14 cellular contexts compared by ENCODE assay signal in genomic region chr2:234420406-234420805, GRCh38.
A peak's percentile ranks its signal among the peaks of the same experiment; 100 is the strongest.
DNase-seq lines count a peak whose midpoint lies in the region; TF ChIP-seq lines count a peak whose summit lies in the region.
"Had no signal": no experiment of that assay in that cellular context is flagged by ENCODE, and none has a peak within 500 bp of the region (broad histone marks: within the 10 kb centered on the region; RNA-seq: fewer than 3 reads in every experiment).

No MANE protein-coding gene starts in this region.

- no peak overlapping the region for H3K4me3 Mint-ChIP-seq in activated naive CD4-positive, alpha-beta T cell treated with anti-CD3 and anti-CD28 coated beads, Interleukin-2, amount 10 ng/mL, durations not matched to agents 7 days and 5 days
- H3K4me3 Mint-ChIP-seq in endodermal cell, result no peak overlapping the region
- H3K4me3 Mint-ChIP-seq in progenitor cell of endocrine pancreas (ENCODE audit: low read depth), result no peak overlapping the region
- H3K4me3 Mint-ChIP-seq: activated T-helper 1 cell treated with anti-CD3 and anti-CD28 coated beads, Interleukin-12 subunit alpha, Interleukin-12 subunit beta, Interleukin-2, Interleukin-4 antibody, amounts not matched to agents 30 ng/mL and 10 ng/mL and 1 ng/mL, durations not matched to agents 14 hours and 24 hours and 36 hours had no signal

- no peaks in the 10 kb centered on the region for H3K27me3 Mint-ChIP-seq in activated naive CD4-positive, alpha-beta T cell treated with anti-CD3 and anti-CD28 coated beads, Interleukin-2, amount 10 ng/mL, durations not matched to agents 7 days and 5 days
- H3K27me3 Mint-ChIP-seq in endodermal cell (ENCODE audit: insufficient read depth) (peaks cover 9% of the 10 kb centered on the region), progenitor cell of endocrine pancreas (no peaks in the 10 kb centered on the region)

- H3K9ac ChIP-seq in endodermal cell (ENCODE audit: extremely low read depth, low read length, poor library complexity, severe bottlenecking), result no peak overlapping the region
- H3K9ac ChIP-seq in colonic mucosa (ENCODE audit: low read depth in 2 of 2, low read length in 2 of 2), result no peak overlapping the region

- DNase-seq in activated naive CD4-positive, alpha-beta T cell treated with anti-CD3 and anti-CD28 coated beads, Interleukin-2, amount 10 ng/mL, durations not matched to agents 7 days and 5 days, result no peak
- no peak for DNase-seq in activated naive CD4-positive, alpha-beta T cell treated with anti-CD3 and anti-CD28 coated beads, Interleukin-2, amount 50 U/mL, for 16 hours
- peak; percentile 22 for DNase-seq in NCI-H2227 (lab: John Stamatoyannopoulos, UW; ENCODE audit: unreplicated experiment)
- DNase-seq in endodermal cell, result no peak
- no peak for DNase-seq in progenitor cell of endocrine pancreas (ENCODE audit: low spot score, unreplicated experiment)
- no peak for DNase-seq in NCI-H2171 (lab: John Stamatoyannopoulos, UW)
- DNase-seq in DMS153 (lab: John Stamatoyannopoulos, UW), result no peak
- no peak for DNase-seq in colonic mucosa
- DNase-seq: activated CD4-positive, alpha-beta T cell treated with anti-CD3 and anti-CD28 coated beads, Interleukin-2, amount 50 U/mL, for 1 hour; kidney glomerular epithelial cell; MV-4-11; stomach; T1000 had no signal

- WGBS in endodermal cell (ENCODE audit: insufficient coverage in 1 of 2, insufficient read length in 1 of 2), 2 experiments, result 80 to 89% methylated on average over 1 to 2 of the region's 2 CpGs

- peak overlapping the region; percentile 68 for H3K27ac Mint-ChIP-seq in activated naive CD4-positive, alpha-beta T cell treated with anti-CD3 and anti-CD28 coated beads, Interleukin-2, amount 10 ng/mL, durations not matched to agents 7 days and 5 days
- no peak overlapping the region for H3K27ac Mint-ChIP-seq in endodermal cell
- H3K27ac Mint-ChIP-seq in progenitor cell of endocrine pancreas, result peak overlapping the region; percentile 62
- H3K27ac Mint-ChIP-seq: activated T-helper 1 cell treated with anti-CD3 and anti-CD28 coated beads, Interleukin-12 subunit alpha, Interleukin-12 subunit beta, Interleukin-2, Interleukin-4 antibody, amounts not matched to agents 30 ng/mL and 10 ng/mL and 1 ng/mL, durations not matched to agents 14 hours and 24 hours and 36 hours had no signal

- no peaks in the 10 kb centered on the region for H3K4me1 ChIP-seq in endodermal cell (ENCODE audit: control insufficient read depth, insufficient read depth, low read length)
- peaks cover 6% of the 10 kb centered on the region for H3K4me1 ChIP-seq in colonic mucosa

- H3K4me3 ChIP-seq in endodermal cell (ENCODE audit: low read length) (no peak overlapping the region), colonic mucosa (no peak overlapping the region)
- H3K4me3 ChIP-seq: stomach had no signal

- H3K36me3 Mint-ChIP-seq in activated naive CD4-positive, alpha-beta T cell treated with anti-CD3 and anti-CD28 coated beads, Interleukin-2, amount 10 ng/mL, durations not matched to agents 7 days and 5 days, result peaks cover 16% of the 10 kb centered on the region
- H3K36me3 Mint-ChIP-seq in endodermal cell (ENCODE audit: low read depth), result no peaks in the 10 kb centered on the region
- no peaks in the 10 kb centered on the region for H3K36me3 Mint-ChIP-seq in progenitor cell of endocrine pancreas (ENCODE audit: insufficient read depth)

- H3K9me3 ChIP-seq in endodermal cell (ENCODE audit: control insufficient read depth, low read length), result no peaks in the 10 kb centered on the region
- no peaks in the 10 kb centered on the region for H3K9me3 ChIP-seq in colonic mucosa
- H3K9me3 ChIP-seq: stomach had no signal

- intact Hi-C loops in colonic mucosa (cut with DNase I), result no loop called here

- no peak overlapping the region for H3K27ac ChIP-seq in endodermal cell (ENCODE audit: low read depth, low read length)
- H3K27ac ChIP-seq in colonic mucosa, result no peak overlapping the region
- H3K27ac ChIP-seq: stomach had no signal

- CTCF ChIA-PET in activated naive CD4-positive, alpha-beta T cell treated with anti-CD3 and anti-CD28 coated beads, Interleukin-2, amount 10 ng/mL, durations not matched to agents 7 days and 5 days (lab: Charles Lee), result interaction anchor here (0.9 kb wide), 1 partner anchor 19 kb away, joined by 4 read pairs; no protein-coding TSS in a partner anchor

- peak; percentile 24 for TF ChIP-seq CTCF in endodermal cell (conservative IDR thresholded peaks at IDR 0.05)
- no peak for TF ChIP-seq CTCF in progenitor cell of endocrine pancreas (IDR thresholded peaks at IDR 0.05; ENCODE audit: unreplicated experiment)
- no peak for TF ChIP-seq CTCF in colonic mucosa (IDR thresholded peaks at IDR 0.05)

- H3K9me3 Mint-ChIP-seq in activated naive CD4-positive, alpha-beta T cell treated with anti-CD3 and anti-CD28 coated beads, Interleukin-2, amount 10 ng/mL, durations not matched to agents 7 days and 5 days, result peaks cover 10% of the 10 kb centered on the region
- H3K9me3 Mint-ChIP-seq in endodermal cell (no peaks in the 10 kb centered on the region), progenitor cell of endocrine pancreas (ENCODE audit: low read depth) (peaks cover 8% of the 10 kb centered on the region)

- H3K4me1 Mint-ChIP-seq in activated naive CD4-positive, alpha-beta T cell treated with anti-CD3 and anti-CD28 coated beads, Interleukin-2, amount 10 ng/mL, durations not matched to agents 7 days and 5 days, result peaks cover 61% of the 10 kb centered on the region
- H3K4me1 Mint-ChIP-seq in endodermal cell, result no peaks in the 10 kb centered on the region
- H3K4me1 Mint-ChIP-seq in progenitor cell of endocrine pancreas (ENCODE audit: low read depth), result peaks cover 13% of the 10 kb centered on the region

- H3K27me3 ChIP-seq in endodermal cell (ENCODE audit: control insufficient read depth, insufficient read depth, low read length, poor library complexity, severe bottlenecking), result no peaks in the 10 kb centered on the region
- no peaks in the 10 kb centered on the region for H3K27me3 ChIP-seq in colonic mucosa
- H3K27me3 ChIP-seq: stomach had no signal

- H3K36me3 ChIP-seq in endodermal cell (ENCODE audit: control insufficient read depth, insufficient read depth, low read length) (no peaks in the 10 kb centered on the region), colonic mucosa (no peaks in the 10 kb centered on the region)
- H3K36me3 ChIP-seq: stomach had no signal
